Comparison of ENCODE assay signal across 1 cellular context in genomic region chr6:157396026-157396425, GRCh38.
TF ChIP-seq lines count a peak whose summit lies in the region.

No MANE protein-coding gene starts in this region.

TF ChIP-seq in SK-N-SH treated with all-trans-retinoic acid at 6 μM for 48 hours, 23 proteins besides CTCF, POLR2A, EP300 and RAD21 (continued from another document):
- TF ChIP-seq PATZ1 (CRISPR knock-in tag; IDR thresholded peaks at IDR 0.05; ENCODE audit: borderline replicate concordance) (no peak), ZNF70 (CRISPR knock-in tag; IDR thresholded peaks at IDR 0.05) (no peak), ZFP3 (CRISPR knock-in tag; IDR thresholded peaks at IDR 0.05) (no peak), CSRNP3 (CRISPR knock-in tag; IDR thresholded peaks at IDR 0.05) (no peak), ARNTL (CRISPR knock-in tag; IDR thresholded peaks at IDR 0.05; ENCODE audit: borderline replicate concordance, low read depth) (no peak)
